10 cellular contexts compared by ENCODE assay signal in the genomic region with DNA sequence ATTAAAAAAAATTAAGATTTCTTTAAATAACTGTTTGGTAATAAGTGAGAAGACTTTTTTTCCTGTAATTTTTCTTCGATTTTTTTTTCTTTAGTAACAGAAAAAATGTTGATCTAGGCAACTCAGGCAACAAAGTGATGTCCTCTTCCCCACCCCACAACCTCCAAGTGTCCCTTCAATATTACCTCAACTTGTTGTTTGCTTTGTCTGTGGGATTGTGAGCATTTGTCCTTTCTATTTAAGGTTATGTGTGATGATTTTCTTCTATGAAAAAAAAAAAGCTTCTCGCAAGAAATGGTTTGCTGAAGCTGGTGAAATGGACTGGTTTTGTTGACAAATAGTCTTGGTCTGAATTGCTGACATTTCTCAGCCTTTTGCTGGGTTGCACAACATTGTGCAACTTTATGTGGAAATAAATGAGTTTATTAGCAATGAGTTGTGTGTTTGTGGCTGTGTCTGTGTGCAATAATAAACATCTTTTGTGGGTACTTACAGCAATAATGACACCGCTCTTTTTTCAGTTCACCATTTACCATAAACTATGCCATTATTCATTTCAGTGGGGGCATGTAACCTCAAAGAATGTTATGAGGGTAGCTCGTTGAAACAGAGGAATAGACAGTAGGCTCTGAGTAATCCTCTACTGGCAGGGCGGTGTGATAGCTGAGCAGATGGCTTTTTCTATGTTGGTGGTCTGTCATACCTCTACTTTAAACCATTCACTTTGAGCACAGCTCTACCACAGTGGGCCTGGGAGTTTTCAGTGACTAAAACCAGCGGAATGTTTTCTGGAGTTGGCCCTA.
DNase-seq lines count a peak whose midpoint lies in the region; TF ChIP-seq lines count a peak whose summit lies in the region.
"Had no signal": no experiment of that assay in that cellular context is flagged by ENCODE, and none has a peak within 500 bp of the region (broad histone marks: within the 10 kb centered on the region; RNA-seq: fewer than 3 reads in every experiment).

No MANE protein-coding gene starts in this region.

- in situ Hi-C loops in SK-MEL-5 (cut with HindIII; ENCODE audit: low pct_unique_long_range_greater_than_20kb, low sequenced_read_pairs): no loop called here

- no peak for TF ChIP-seq CTCF in fibroblast of villous mesenchyme (IDR thresholded peaks at IDR 0.05; ENCODE audit: insufficient read depth, low read depth, low read length)

- H3K4me3 ChIP-seq in fibroblast of villous mesenchyme (ENCODE audit: low read depth, low read length) (no peak overlapping the region), skeletal muscle cell (ENCODE audit: low read depth, low read length) (no peak overlapping the region)

- DNase-seq in GM04504 (ENCODE audit: low read depth): peak; percentile 97
- peak; percentile 11 for DNase-seq in SK-MEL-5 (ENCODE audit: low read depth, low spot score)
- peak; percentile 98 for DNase-seq in fibroblast of villous mesenchyme (ENCODE audit: low read depth)
- peak; percentile 96 for DNase-seq in skeletal muscle cell (ENCODE audit: low read depth)
- DNase-seq in T-helper 9 cell: no peak
- no peak for DNase-seq in GF-D8 (lab: John Stamatoyannopoulos, UW)
- no peak for DNase-seq in activated effector memory CD4-positive, alpha-beta T cell treated with Interleukin-2 at 50 U/mL for 16 hours
- no peak for DNase-seq in SW 1271 (lab: John Stamatoyannopoulos, UW)
- DNase-seq: hypothalamus, NCI-H69 had no signal

Comparison
In these comparisons a context has a peak if more than half of its experiments do, and no peak if none do; other contexts are left out.
1. DNase-seq: peak in GM04504 (single experiment), SK-MEL-5 (single experiment), fibroblast of villous mesenchyme (single experiment) and skeletal muscle cell (single experiment); none in T-helper 9 cell (single experiment), GF-D8 (single experiment), activated effector memory CD4-positive, alpha-beta T cell treated with Interleukin-2 at 50 U/mL for 16 hours (single experiment) and SW 1271 (0 of 2).